ENCODE assay signal across 1 cellular context in the genomic region with DNA sequence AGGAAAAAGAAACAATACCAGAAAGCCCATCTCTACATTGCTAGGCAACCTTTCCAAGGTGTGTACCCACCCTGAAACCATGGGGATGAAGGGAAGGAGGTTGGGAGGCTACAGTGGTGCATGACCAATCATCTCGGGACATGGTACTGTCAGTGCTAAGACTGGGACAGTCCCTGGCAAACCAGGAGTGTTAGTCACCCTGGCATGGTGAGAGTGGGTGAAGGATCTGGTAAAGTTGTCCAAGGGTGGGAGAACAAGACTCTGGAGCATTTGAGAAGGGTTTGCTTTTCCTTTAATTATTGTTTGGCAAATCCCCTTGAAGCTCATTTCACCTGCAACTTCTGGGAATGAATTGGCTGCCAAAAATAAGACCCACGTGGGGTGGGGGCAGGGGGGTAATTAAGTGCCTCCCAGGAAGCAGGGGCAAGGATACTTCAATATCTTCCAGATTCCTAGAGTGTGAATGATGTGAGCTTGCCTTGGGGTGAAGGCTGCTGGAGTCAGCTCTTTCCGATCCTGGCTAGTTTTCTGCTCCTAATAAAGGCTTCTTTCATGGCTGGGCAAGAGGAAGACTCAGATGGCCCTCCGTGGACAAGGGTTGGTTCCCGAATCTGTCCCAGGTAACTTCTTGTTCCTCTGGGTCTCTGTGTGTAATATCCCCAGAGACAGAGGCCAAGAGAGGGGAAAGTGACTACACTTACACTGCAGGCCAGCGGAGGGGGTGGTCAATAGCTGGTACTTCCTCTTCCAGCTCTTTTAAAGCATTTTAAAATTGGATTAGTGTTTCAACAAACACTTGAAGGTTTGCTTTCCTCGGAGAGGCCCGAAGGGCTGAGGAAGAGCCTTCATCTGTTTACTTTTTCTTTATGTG.
TF ChIP-seq lines count a peak whose summit lies in the region.

No MANE protein-coding gene starts in this region.

TF ChIP-seq in H1, 55 proteins besides CTCF, POLR2A, EP300 and RAD21:
- no peak for TF ChIP-seq SIX5 (IDR thresholded peaks at IDR 0.05; ENCODE audit: low read depth, low read length)
- no peak for TF ChIP-seq BACH1 (IDR thresholded peaks at IDR 0.05; ENCODE audit: low read length)
- TF ChIP-seq JUN (IDR thresholded peaks at IDR 0.05; ENCODE audit: low read depth, low read length) = no peak
- no peak for TF ChIP-seq EGR1 (IDR thresholded peaks at IDR 0.05; ENCODE audit: borderline replicate concordance, low read depth, low read length)
- no peak for TF ChIP-seq KDM1A (IDR thresholded peaks at IDR 0.05; ENCODE audit: borderline replicate concordance, low read length)
- no peak for TF ChIP-seq SIRT6 (IDR thresholded peaks at IDR 0.05; ENCODE audit: low read length)
- TF ChIP-seq, protein P1, sequence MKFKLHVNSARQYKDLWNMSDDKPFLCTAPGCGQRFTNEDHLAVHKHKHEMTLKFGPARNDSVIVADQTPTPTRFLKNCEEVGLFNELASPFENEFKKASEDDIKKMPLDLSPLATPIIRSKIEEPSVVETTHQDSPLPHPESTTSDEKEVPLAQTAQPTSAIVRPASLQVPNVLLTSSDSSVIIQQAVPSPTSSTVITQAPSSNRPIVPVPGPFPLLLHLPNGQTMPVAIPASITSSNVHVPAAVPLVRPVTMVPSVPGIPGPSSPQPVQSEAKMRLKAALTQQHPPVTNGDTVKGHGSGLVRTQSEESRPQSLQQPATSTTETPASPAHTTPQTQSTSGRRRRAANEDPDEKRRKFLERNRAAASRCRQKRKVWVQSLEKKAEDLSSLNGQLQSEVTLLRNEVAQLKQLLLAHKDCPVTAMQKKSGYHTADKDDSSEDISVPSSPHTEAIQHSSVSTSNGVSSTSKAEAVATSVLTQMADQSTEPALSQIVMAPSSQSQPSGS (IDR thresholded peaks at IDR 0.05; ENCODE audit: low read length) = no peak
- no peak for TF ChIP-seq TCF12 (IDR thresholded peaks at IDR 0.05; ENCODE audit: low read depth, low read length)
- no peak for TF ChIP-seq FOSL1 (IDR thresholded peaks at IDR 0.05; ENCODE audit: insufficient read depth, low read depth, low read length)
- no peak for TF ChIP-seq NANOG (IDR thresholded peaks at IDR 0.05; ENCODE audit: insufficient read depth, low read depth, low read length, poor library complexity, severe bottlenecking)
- no peak for TF ChIP-seq CBX8 (IDR thresholded peaks at IDR 0.05; ENCODE audit: borderline replicate concordance, low read depth, low read length)
- TF ChIP-seq, protein P2, sequence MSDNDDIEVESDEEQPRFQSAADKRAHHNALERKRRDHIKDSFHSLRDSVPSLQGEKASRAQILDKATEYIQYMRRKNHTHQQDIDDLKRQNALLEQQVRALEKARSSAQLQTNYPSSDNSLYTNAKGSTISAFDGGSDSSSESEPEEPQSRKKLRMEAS (IDR thresholded peaks at IDR 0.05) = no peak
- TF ChIP-seq, protein P3, sequence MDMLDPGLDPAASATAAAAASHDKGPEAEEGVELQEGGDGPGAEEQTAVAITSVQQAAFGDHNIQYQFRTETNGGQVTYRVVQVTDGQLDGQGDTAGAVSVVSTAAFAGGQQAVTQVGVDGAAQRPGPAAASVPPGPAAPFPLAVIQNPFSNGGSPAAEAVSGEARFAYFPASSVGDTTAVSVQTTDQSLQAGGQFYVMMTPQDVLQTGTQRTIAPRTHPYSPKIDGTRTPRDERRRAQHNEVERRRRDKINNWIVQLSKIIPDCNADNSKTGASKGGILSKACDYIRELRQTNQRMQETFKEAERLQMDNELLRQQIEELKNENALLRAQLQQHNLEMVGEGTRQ (IDR thresholded peaks at IDR 0.05; ENCODE audit: low read length) = no peak
- no peak for TF ChIP-seq BRCA1 (IDR thresholded peaks at IDR 0.05; ENCODE audit: low read depth, low read length)
- TF ChIP-seq POLR2AphosphoS5 (IDR thresholded peaks at IDR 0.05; ENCODE audit: low read depth, low read length) = no peak
- no peak for TF ChIP-seq RFX5 (IDR thresholded peaks at IDR 0.05; ENCODE audit: borderline replicate concordance, low read depth, low read length)
- TF ChIP-seq NRF1 (IDR thresholded peaks at IDR 0.05; ENCODE audit: low read depth, low read length) = no peak
- TF ChIP-seq, protein P4, sequence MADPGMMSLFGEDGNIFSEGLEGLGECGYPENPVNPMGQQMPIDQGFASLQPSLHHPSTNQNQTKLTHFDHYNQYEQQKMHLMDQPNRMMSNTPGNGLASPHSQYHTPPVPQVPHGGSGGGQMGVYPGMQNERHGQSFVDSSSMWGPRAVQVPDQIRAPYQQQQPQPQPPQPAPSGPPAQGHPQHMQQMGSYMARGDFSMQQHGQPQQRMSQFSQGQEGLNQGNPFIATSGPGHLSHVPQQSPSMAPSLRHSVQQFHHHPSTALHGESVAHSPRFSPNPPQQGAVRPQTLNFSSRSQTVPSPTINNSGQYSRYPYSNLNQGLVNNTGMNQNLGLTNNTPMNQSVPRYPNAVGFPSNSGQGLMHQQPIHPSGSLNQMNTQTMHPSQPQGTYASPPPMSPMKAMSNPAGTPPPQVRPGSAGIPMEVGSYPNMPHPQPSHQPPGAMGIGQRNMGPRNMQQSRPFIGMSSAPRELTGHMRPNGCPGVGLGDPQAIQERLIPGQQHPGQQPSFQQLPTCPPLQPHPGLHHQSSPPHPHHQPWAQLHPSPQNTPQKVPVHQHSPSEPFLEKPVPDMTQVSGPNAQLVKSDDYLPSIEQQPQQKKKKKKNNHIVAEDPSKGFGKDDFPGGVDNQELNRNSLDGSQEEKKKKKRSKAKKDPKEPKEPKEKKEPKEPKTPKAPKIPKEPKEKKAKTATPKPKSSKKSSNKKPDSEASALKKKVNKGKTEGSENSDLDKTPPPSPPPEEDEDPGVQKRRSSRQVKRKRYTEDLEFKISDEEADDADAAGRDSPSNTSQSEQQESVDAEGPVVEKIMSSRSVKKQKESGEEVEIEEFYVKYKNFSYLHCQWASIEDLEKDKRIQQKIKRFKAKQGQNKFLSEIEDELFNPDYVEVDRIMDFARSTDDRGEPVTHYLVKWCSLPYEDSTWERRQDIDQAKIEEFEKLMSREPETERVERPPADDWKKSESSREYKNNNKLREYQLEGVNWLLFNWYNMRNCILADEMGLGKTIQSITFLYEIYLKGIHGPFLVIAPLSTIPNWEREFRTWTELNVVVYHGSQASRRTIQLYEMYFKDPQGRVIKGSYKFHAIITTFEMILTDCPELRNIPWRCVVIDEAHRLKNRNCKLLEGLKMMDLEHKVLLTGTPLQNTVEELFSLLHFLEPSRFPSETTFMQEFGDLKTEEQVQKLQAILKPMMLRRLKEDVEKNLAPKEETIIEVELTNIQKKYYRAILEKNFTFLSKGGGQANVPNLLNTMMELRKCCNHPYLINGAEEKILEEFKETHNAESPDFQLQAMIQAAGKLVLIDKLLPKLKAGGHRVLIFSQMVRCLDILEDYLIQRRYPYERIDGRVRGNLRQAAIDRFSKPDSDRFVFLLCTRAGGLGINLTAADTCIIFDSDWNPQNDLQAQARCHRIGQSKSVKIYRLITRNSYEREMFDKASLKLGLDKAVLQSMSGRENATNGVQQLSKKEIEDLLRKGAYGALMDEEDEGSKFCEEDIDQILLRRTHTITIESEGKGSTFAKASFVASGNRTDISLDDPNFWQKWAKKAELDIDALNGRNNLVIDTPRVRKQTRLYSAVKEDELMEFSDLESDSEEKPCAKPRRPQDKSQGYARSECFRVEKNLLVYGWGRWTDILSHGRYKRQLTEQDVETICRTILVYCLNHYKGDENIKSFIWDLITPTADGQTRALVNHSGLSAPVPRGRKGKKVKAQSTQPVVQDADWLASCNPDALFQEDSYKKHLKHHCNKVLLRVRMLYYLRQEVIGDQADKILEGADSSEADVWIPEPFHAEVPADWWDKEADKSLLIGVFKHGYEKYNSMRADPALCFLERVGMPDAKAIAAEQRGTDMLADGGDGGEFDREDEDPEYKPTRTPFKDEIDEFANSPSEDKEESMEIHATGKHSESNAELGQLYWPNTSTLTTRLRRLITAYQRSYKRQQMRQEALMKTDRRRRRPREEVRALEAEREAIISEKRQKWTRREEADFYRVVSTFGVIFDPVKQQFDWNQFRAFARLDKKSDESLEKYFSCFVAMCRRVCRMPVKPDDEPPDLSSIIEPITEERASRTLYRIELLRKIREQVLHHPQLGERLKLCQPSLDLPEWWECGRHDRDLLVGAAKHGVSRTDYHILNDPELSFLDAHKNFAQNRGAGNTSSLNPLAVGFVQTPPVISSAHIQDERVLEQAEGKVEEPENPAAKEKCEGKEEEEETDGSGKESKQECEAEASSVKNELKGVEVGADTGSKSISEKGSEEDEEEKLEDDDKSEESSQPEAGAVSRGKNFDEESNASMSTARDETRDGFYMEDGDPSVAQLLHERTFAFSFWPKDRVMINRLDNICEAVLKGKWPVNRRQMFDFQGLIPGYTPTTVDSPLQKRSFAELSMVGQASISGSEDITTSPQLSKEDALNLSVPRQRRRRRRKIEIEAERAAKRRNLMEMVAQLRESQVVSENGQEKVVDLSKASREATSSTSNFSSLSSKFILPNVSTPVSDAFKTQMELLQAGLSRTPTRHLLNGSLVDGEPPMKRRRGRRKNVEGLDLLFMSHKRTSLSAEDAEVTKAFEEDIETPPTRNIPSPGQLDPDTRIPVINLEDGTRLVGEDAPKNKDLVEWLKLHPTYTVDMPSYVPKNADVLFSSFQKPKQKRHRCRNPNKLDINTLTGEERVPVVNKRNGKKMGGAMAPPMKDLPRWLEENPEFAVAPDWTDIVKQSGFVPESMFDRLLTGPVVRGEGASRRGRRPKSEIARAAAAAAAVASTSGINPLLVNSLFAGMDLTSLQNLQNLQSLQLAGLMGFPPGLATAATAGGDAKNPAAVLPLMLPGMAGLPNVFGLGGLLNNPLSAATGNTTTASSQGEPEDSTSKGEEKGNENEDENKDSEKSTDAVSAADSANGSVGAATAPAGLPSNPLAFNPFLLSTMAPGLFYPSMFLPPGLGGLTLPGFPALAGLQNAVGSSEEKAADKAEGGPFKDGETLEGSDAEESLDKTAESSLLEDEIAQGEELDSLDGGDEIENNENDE (IDR thresholded peaks at IDR 0.05; ENCODE audit: insufficient replicate concordance, low read length) = no peak
- TF ChIP-seq SP2 (IDR thresholded peaks at IDR 0.05; ENCODE audit: low read length) = no peak
- TF ChIP-seq, protein P5, sequence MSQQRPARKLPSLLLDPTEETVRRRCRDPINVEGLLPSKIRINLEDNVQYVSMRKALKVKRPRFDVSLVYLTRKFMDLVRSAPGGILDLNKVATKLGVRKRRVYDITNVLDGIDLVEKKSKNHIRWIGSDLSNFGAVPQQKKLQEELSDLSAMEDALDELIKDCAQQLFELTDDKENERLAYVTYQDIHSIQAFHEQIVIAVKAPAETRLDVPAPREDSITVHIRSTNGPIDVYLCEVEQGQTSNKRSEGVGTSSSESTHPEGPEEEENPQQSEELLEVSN (IDR thresholded peaks at IDR 0.05) = no peak
